ENCODE assay signal across 8 cellular contexts in genomic region chr5:175246242-175246891, GRCh38.
DNase-seq lines count a peak whose midpoint lies in the region; ATAC-seq lines count a peak whose summit lies in the region.

No MANE protein-coding gene starts in this region.

- intact Hi-C loops in naive thymus-derived CD4-positive, alpha-beta T cell (cut with micrococcal nuclease), result no loop called here

- H3K4me3 Mint-ChIP-seq in naive thymus-derived CD4-positive, alpha-beta T cell, result no peak overlapping the region

- peaks cover 0 to 46% (median 27%) of the 10 kb centered on the region in 5 donors for H3K27me3 Mint-ChIP-seq in naive thymus-derived CD4-positive, alpha-beta T cell

- POLR2A ChIA-PET in naive thymus-derived CD4-positive, alpha-beta T cell (lab: Charles Lee), result no interaction called here

- no peaks in the 10 kb centered on the region for H3K4me1 ChIP-seq in naive thymus-derived CD4-positive, alpha-beta T cell (ENCODE audit: control insufficient read depth in 2 of 2, insufficient read depth in 2 of 2, low read length in 2 of 2)

- DNase-seq in AG20443 (ENCODE audit: low spot score) (peak; percentile 84), LoVo (ENCODE audit: low spot score) (peak; percentile 50), brain pericyte (ENCODE audit: low read depth, low spot score) (peak; percentile 67), occipital lobe (lab: John Stamatoyannopoulos, UW) (peak; percentile 62), SHP77 treated with DMSO at 0.1 percent for 48 hours (lab: John Stamatoyannopoulos, UW) (no peak)
- no peak for DNase-seq in naive thymus-derived CD4-positive, alpha-beta T cell

- no peak overlapping the region for H3K27ac ChIP-seq in naive thymus-derived CD4-positive, alpha-beta T cell (ENCODE audit: low read depth, low read length)

- H3K4me1 Mint-ChIP-seq in naive thymus-derived CD4-positive, alpha-beta T cell, result no peaks in the 10 kb centered on the region

- H3K27me3 ChIP-seq in naive thymus-derived CD4-positive, alpha-beta T cell (ENCODE audit: control insufficient read depth in 2 of 2, insufficient read depth in 2 of 2, low read length in 2 of 2), result no peaks in the 10 kb centered on the region

- CTCF ChIA-PET in naive thymus-derived CD4-positive, alpha-beta T cell (lab: Charles Lee), result no interaction called here

- H3K36me3 Mint-ChIP-seq in naive thymus-derived CD4-positive, alpha-beta T cell, result no peaks in the 10 kb centered on the region

- no peaks in the 10 kb centered on the region for H3K9me3 ChIP-seq in naive thymus-derived CD4-positive, alpha-beta T cell (ENCODE audit: control insufficient read depth in 2 of 3, low read length in 3 of 3)

- peaks cover 0 to 12% (median 0%) of the 10 kb centered on the region in 11 donors for H3K9me3 Mint-ChIP-seq in naive thymus-derived CD4-positive, alpha-beta T cell

- no peak overlapping the region for H3K27ac Mint-ChIP-seq in naive thymus-derived CD4-positive, alpha-beta T cell

- ATAC-seq in GM18498 (IDR thresholded peaks at IDR 0.05; ENCODE audit: unreplicated experiment), result no peak
- ATAC-seq in GM21619 (IDR thresholded peaks at IDR 0.05; ENCODE audit: unreplicated experiment), result no peak
- no peak for ATAC-seq in naive thymus-derived CD4-positive, alpha-beta T cell

- no peaks in the 10 kb centered on the region for H3K36me3 ChIP-seq in naive thymus-derived CD4-positive, alpha-beta T cell (ENCODE audit: control insufficient read depth in 2 of 3, insufficient read depth in 3 of 3, low read length in 3 of 3)

- no peak overlapping the region for H3K4me3 ChIP-seq in naive thymus-derived CD4-positive, alpha-beta T cell (ENCODE audit: low read length)

Comparison
In these comparisons a context has a peak if more than half of its experiments do, and no peak if none do; other contexts are left out.
1. DNase-seq: peak in AG20443 (single experiment), LoVo (single experiment), brain pericyte (single experiment) and occipital lobe (single experiment); none in naive thymus-derived CD4-positive, alpha-beta T cell (0 of 9) and SHP77 treated with DMSO at 0.1 percent for 48 hours (single experiment).